8 cellular contexts compared by ENCODE assay signal in the genomic region with DNA sequence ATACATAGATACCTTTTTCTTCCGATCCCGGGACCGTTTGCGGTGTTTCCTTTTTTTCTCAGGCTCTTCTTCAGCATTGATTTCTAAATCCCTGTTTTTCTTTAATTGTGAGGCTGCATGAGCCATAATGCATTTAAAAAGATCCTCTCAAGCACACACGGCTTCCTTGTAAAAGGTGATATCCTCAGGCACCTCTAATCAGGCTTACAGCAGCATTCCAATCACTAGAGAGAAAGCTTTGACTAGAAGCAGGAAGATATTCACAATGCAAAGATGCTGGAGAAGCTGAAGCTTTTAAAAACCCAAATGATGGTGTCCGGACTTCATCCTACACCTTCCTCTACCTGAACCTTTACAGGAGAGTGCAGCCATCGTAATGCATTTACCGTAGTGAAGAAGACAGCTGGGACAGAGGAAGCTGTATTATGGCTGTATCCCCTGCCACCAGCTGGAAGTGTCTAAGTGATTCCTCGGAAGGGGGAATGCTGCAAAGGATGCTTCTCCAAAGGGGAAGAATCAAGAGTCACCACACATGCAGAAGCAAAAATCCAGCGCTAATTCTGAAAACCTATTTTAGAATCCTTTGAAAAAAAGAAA. TPM values are rescaled to one million over a fixed set of nuclear protein-coding genes. Genes with fewer than 3 reads are reported as not detected.
A peak's percentile ranks its signal among the peaks of the same experiment; 100 is the strongest.
DNase-seq lines count a peak whose midpoint lies in the region; ATAC-seq and TF ChIP-seq lines count a peak whose summit lies in the region.
"Had no signal": no experiment of that assay in that cellular context is flagged by ENCODE, and none has a peak within 500 bp of the region (broad histone marks: within the 10 kb centered on the region; RNA-seq: fewer than 3 reads in every experiment).

A gene (minus strand): TSS at position 463 of the 597 bp plus-strand sequence. CDS start 337 bp downstream, at position 126.

- WGBS in smooth muscle cell (ENCODE audit: low lambda C conversion rate) = 80% methylated on average over 10 of the region's 10 CpGs

- H3K27me3 Mint-ChIP-seq in activated T-helper 2 cell treated with anti-CD3 and anti-CD28 coated beads, Interferon-gamma antibody, Interleukin-2, Interleukin-4, amounts not matched to agents 10 μg/mL and 5 μg/mL and 100 μg/mL, durations not matched to agents 14 hours and 24 hours and 36 hours (ENCODE audit: low read depth) = no peaks in the 10 kb centered on the region

- DNase-seq in activated T-helper 2 cell treated with anti-CD3 and anti-CD28 coated beads, Interferon-gamma antibody, Interleukin-2, Interleukin-4, amounts not matched to agents 10 μg/mL and 5 μg/mL and 100 μg/mL, durations not matched to agents 14 hours and 24 hours and 36 hours (ENCODE audit: low spot score) = no peak
- DNase-seq in left colon (no peak), smooth muscle cell (lab: John Stamatoyannopoulos, UW; ENCODE audit: unreplicated experiment) (no peak), NCI-H510A treated with DMSO at 0.1 percent for 48 hours (lab: John Stamatoyannopoulos, UW) (no peak), GM10266 (ENCODE audit: extremely low spot score) (no peak)
- DNase-seq: NCI-H2029 treated with DMSO at 0.1 percent for 48 hours had no signal

- H4K20me1 ChIP-seq in smooth muscle cell (ENCODE audit: low read depth) = peaks cover 10% of the 10 kb centered on the region

- H3K4me2 ChIP-seq in smooth muscle cell = no peak within 1 kb of the TSS

- intact Hi-C loops in activated T-helper 2 cell treated with anti-CD3 and anti-CD28 coated beads, Interferon-gamma antibody, Interleukin-2, Interleukin-4, amounts not matched to agents 10 μg/mL and 5 μg/mL and 100 μg/mL, durations not matched to agents 14 hours and 24 hours and 36 hours (cut with micrococcal nuclease) = no loop called here
- intact Hi-C loops in left colon (cut with DNase I, micrococcal nuclease) = no loop called here

- H3K4me3 ChIP-seq in HEK293 (ENCODE audit: low read depth, low read length) (no peak within 1 kb of the TSS), smooth muscle cell (no peak within 1 kb of the TSS)

- H3K4me1 ChIP-seq in HEK293 (ENCODE audit: control insufficient read depth, insufficient read depth, low read length) (no peaks in the 10 kb centered on the region), smooth muscle cell (ENCODE audit: low read depth) (peaks cover 19% of the 10 kb centered on the region)

- TF ChIP-seq CTCF in HEK293 (tag by site-specific recombination; IDR thresholded peaks at IDR 0.05) (no peak), smooth muscle cell (IDR thresholded peaks at IDR 0.05; ENCODE audit: borderline replicate concordance, insufficient read depth, poor library complexity, severe bottlenecking) (no peak), GM10266 (IDR thresholded peaks at IDR 0.05; ENCODE audit: control insufficient read depth, insufficient read depth, low read depth, missing control alignments) (no peak)

- H3K36me3 ChIP-seq in HEK293 (ENCODE audit: control insufficient read depth in 2 of 2, insufficient read depth in 1 of 2, low read length in 2 of 2) (no peaks in the 10 kb centered on the region), smooth muscle cell (ENCODE audit: low read depth) (no peaks in the 10 kb centered on the region)

- H3F3A ChIP-seq in smooth muscle cell (ENCODE audit: low read depth) = no peaks in the 10 kb centered on the region

- no peak within 1 kb of the TSS for H2AFZ ChIP-seq in smooth muscle cell (ENCODE audit: low read depth)

- no peak within 1 kb of the TSS for H3K4me3 Mint-ChIP-seq in activated T-helper 2 cell treated with anti-CD3 and anti-CD28 coated beads, Interferon-gamma antibody, Interleukin-2, Interleukin-4, amounts not matched to agents 10 μg/mL and 5 μg/mL and 100 μg/mL, durations not matched to agents 14 hours and 24 hours and 36 hours (ENCODE audit: low read depth)

- CTCF ChIA-PET in HEK293 (lab: Yijun Ruan, JAX) = interaction anchor here (0.7 kb wide), 1 partner anchor 34 kb away, joined by 6 read pairs; no protein-coding TSS in a partner anchor

- no peaks in the 10 kb centered on the region for H3K79me2 ChIP-seq in smooth muscle cell (ENCODE audit: low read depth)

- H3K9ac ChIP-seq in smooth muscle cell (ENCODE audit: low read depth) = no peak within 1 kb of the TSS

- H3K27ac ChIP-seq in HEK293 (ENCODE audit: extremely low read depth, low read depth, low read length) = no peak within 1 kb of the TSS
- H3K27ac ChIP-seq in smooth muscle cell (ENCODE audit: low read depth) = no peak within 1 kb of the TSS

- no peaks in the 10 kb centered on the region for H3K9me3 Mint-ChIP-seq in activated T-helper 2 cell treated with anti-CD3 and anti-CD28 coated beads, Interferon-gamma antibody, Interleukin-2, Interleukin-4, amounts not matched to agents 10 μg/mL and 5 μg/mL and 100 μg/mL, durations not matched to agents 14 hours and 24 hours and 36 hours

- no peaks in the 10 kb centered on the region for H3K27me3 ChIP-seq in smooth muscle cell (ENCODE audit: low read depth)

- H3K36me3 Mint-ChIP-seq in activated T-helper 2 cell treated with anti-CD3 and anti-CD28 coated beads, Interferon-gamma antibody, Interleukin-2, Interleukin-4, amounts not matched to agents 10 μg/mL and 5 μg/mL and 100 μg/mL, durations not matched to agents 14 hours and 24 hours and 36 hours (ENCODE audit: low read depth) = no peaks in the 10 kb centered on the region

- no peak for ATAC-seq in left colon
- no peak for ATAC-seq in GM18511 (IDR thresholded peaks at IDR 0.05; ENCODE audit: unreplicated experiment)

- no peaks in the 10 kb centered on the region for H3K9me3 ChIP-seq in HEK293 (ENCODE audit: control insufficient read depth, insufficient read depth, low read depth, low read length)
- no peaks in the 10 kb centered on the region for H3K9me3 ChIP-seq in smooth muscle cell (replicated peaks; ENCODE audit: low read depth)

- POLR2A ChIA-PET in HEK293 (lab: Yijun Ruan, JAX) = no interaction called here

- H3K27ac Mint-ChIP-seq in activated T-helper 2 cell treated with anti-CD3 and anti-CD28 coated beads, Interferon-gamma antibody, Interleukin-2, Interleukin-4, amounts not matched to agents 10 μg/mL and 5 μg/mL and 100 μg/mL, durations not matched to agents 14 hours and 24 hours and 36 hours = no peak within 1 kb of the TSS

- H3K4me1 Mint-ChIP-seq in activated T-helper 2 cell treated with anti-CD3 and anti-CD28 coated beads, Interferon-gamma antibody, Interleukin-2, Interleukin-4, amounts not matched to agents 10 μg/mL and 5 μg/mL and 100 μg/mL, durations not matched to agents 14 hours and 24 hours and 36 hours (ENCODE audit: low read depth) = peaks cover 7% of the 10 kb centered on the region

TF ChIP-seq in HEK293, 187 proteins besides CTCF, POLR2A, EP300 and RAD21 (continues in another document):
- TF ChIP-seq, protein P1, sequence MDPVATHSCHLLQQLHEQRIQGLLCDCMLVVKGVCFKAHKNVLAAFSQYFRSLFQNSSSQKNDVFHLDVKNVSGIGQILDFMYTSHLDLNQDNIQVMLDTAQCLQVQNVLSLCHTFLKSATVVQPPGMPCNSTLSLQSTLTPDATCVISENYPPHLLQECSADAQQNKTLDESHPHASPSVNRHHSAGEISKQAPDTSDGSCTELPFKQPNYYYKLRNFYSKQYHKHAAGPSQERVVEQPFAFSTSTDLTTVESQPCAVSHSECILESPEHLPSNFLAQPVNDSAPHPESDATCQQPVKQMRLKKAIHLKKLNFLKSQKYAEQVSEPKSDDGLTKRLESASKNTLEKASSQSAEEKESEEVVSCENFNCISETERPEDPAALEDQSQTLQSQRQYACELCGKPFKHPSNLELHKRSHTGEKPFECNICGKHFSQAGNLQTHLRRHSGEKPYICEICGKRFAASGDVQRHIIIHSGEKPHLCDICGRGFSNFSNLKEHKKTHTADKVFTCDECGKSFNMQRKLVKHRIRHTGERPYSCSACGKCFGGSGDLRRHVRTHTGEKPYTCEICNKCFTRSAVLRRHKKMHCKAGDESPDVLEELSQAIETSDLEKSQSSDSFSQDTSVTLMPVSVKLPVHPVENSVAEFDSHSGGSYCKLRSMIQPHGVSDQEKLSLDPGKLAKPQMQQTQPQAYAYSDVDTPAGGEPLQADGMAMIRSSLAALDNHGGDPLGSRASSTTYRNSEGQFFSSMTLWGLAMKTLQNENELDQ (tag by site-specific recombination; IDR thresholded peaks at IDR 0.05; ENCODE audit: low read depth) = no peak
- TF ChIP-seq ZNF791 (tag by site-specific recombination; IDR thresholded peaks at IDR 0.05) = no peak
- TF ChIP-seq, protein P2, sequence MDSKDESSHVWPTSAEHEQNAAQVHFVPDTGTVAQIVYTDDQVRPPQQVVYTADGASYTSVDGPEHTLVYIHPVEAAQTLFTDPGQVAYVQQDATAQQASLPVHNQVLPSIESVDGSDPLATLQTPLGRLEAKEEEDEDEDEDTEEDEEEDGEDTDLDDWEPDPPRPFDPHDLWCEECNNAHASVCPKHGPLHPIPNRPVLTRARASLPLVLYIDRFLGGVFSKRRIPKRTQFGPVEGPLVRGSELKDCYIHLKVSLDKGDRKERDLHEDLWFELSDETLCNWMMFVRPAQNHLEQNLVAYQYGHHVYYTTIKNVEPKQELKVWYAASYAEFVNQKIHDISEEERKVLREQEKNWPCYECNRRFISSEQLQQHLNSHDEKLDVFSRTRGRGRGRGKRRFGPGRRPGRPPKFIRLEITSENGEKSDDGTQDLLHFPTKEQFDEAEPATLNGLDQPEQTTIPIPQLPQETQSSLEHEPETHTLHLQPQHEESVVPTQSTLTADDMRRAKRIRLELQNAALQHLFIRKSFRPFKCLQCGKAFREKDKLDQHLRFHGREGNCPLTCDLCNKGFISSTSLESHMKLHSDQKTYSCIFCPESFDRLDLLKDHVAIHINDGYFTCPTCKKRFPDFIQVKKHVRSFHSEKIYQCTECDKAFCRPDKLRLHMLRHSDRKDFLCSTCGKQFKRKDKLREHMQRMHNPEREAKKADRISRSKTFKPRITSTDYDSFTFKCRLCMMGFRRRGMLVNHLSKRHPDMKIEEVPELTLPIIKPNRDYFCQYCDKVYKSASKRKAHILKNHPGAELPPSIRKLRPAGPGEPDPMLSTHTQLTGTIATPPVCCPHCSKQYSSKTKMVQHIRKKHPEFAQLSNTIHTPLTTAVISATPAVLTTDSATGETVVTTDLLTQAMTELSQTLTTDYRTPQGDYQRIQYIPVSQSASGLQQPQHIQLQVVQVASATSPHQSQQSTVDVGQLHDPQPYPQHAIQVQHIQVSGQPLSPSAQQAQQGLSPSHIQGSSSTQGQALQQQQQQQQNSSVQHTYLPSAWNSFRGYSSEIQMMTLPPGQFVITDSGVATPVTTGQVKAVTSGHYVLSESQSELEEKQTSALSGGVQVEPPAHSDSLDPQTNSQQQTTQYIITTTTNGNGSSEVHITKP (tag by site-specific recombination; IDR thresholded peaks at IDR 0.05) = 0 out of 2 replicates have a peak, but pooled peaks have one; percentile 38
- TF ChIP-seq ZNF221 (tag by site-specific recombination; IDR thresholded peaks at IDR 0.05; ENCODE audit: borderline replicate concordance) = no peak
- TF ChIP-seq ZNF140 (tag by site-specific recombination; IDR thresholded peaks at IDR 0.05) = no peak

RNA-seq across cellular contexts. Expression of the gene that starts here (rescaled TPM):
- total RNA-seq in activated T-helper 2 cell treated with anti-CD3 and anti-CD28 coated beads, Interferon-gamma antibody, Interleukin-2, Interleukin-4, amounts not matched to agents 10 μg/mL and 5 μg/mL and 100 μg/mL, durations not matched to agents 14 hours and 24 hours and 36 hours = 14.4 and 16.8 TPM in 2 replicates
- total RNA-seq in left colon (100 to 1,000 TPM in 1 of 2 donors, 10 to 100 TPM in 1; 95.4 to 103 TPM), smooth muscle cell (85.5 and 86.4 TPM in 2 replicates)
- polyA plus RNA-seq in smooth muscle cell = 28.2 and 41.2 TPM in 2 replicates
